8 cellular contexts compared by ENCODE assay signal in the genomic region with DNA sequence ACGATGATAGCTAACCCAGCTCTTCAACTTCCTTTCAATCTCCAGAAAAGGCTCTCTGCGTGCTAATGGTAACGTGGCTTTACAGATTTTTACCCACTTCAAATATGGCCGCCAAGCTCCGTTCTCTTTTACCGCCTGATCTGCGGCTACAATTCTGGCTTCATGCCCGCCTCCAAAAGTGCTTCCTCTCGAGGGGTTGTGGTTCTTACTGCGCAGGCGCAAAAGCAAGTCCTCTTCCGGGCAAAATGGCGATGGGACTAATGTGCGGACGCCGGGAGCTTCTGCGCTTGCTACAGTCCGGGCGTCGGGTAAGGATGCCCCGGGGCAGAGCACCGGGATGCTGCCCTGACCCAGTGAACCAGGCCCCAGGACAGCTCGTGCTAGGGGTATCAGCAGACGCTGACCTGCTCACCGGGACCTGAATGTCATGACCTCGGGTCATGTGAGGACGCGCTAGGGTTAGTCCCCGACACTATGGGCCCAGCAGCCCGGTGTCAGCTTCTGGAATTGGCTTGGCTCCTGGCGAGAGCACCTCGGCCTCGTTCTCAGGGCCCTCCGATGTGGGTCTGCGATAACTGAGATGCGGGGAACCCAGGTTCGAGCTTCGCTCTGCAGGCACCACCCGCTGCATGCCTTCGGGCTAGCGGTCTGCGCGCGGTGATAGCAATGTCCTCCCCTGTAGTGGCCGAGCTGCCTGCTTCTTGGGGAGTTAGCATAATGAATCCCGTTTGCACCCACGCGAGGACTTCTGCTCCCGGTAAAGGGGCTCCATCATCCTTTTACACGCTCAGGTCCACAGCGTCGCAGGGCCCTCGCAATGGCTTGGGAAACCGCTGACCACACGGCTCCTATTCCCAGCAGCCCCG. TPM values are rescaled to one million over a fixed set of nuclear protein-coding genes. Genes with fewer than 3 reads are reported as not detected.
DNase-seq lines count a peak whose midpoint lies in the region; ATAC-seq and TF ChIP-seq lines count a peak whose summit lies in the region.

A gene (plus strand): TSS at position 232 of the 866 bp plus-strand sequence. CDS start 14 bp downstream, at position 246.

- peak within 1 kb of the TSS; percentile 85 for H3K4me3 Mint-ChIP-seq in CD4-positive, alpha-beta T cell
- H3K4me3 Mint-ChIP-seq in effector memory CD8-positive, alpha-beta T cell: peak within 1 kb of the TSS; percentile 92 to 94

- peak; percentile 86 to 98 (median 94) for DNase-seq in CD4-positive, alpha-beta T cell
- peak; percentile 90 for DNase-seq in HT-29 (ENCODE audit: low spot score)
- DNase-seq in NOMO-1 (lab: John Stamatoyannopoulos, UW; ENCODE audit: unreplicated experiment in 2 of 2): peak; percentile 96
- DNase-seq in effector memory CD8-positive, alpha-beta T cell: peak; percentile 93 to 96 (median 94)
- peak; percentile 98 for DNase-seq in medulla oblongata (ENCODE audit: extremely low spot score)
- peak; percentile 95 for DNase-seq in stimulated activated CD8-positive, alpha-beta memory T cell treated with anti-CD3 and anti-CD28 coated beads, Interleukin-12 subunit alpha, Interleukin-12 subunit beta, amount 100 ng/mL, for 1 hour (ENCODE audit: low read depth)

- ATAC-seq in CD4-positive, alpha-beta T cell (ENCODE audit: poor library complexity): peak; percentile 94
- peak; percentile 78 for ATAC-seq in GM19463 (IDR thresholded peaks at IDR 0.05; ENCODE audit: unreplicated experiment)
- ATAC-seq in effector memory CD8-positive, alpha-beta T cell (replicated peaks): peak; percentile 95

- H3K27me3 ChIP-seq in CD4-positive, alpha-beta T cell (ENCODE audit: control insufficient read depth, insufficient read depth, low read length): no peaks in the 10 kb centered on the region

- H3K9me3 Mint-ChIP-seq in CD4-positive, alpha-beta T cell: peaks cover 7% of the 10 kb centered on the region
- no peaks in the 10 kb centered on the region for H3K9me3 Mint-ChIP-seq in effector memory CD8-positive, alpha-beta T cell

- POLR2A ChIA-PET in CD4-positive, alpha-beta T cell (lab: Charles Lee): interaction anchor here (0.6 to 2.3 kb wide), 40 partner anchors 8 to 1380 kb away, joined by 3 to 34 read pairs (median 5); a partner anchor contains a TSS
- POLR2A ChIA-PET in activated CD8-positive, alpha-beta memory T cell treated with anti-CD3 and anti-CD28 coated beads for 36 hours (lab: Charles Lee): interaction anchor here (0.6 to 1.9 kb wide), 11 partner anchors 29 to 1256 kb away, joined by 3 to 23 read pairs (median 3); a partner anchor contains a TSS

- H3K36me3 Mint-ChIP-seq in CD4-positive, alpha-beta T cell (ENCODE audit: low read depth): peaks cover 70% of the 10 kb centered on the region
- H3K36me3 Mint-ChIP-seq in effector memory CD8-positive, alpha-beta T cell (ENCODE audit: insufficient read depth): peaks cover 36% of the 10 kb centered on the region

- H3K27me3 Mint-ChIP-seq in CD4-positive, alpha-beta T cell: no peaks in the 10 kb centered on the region
- H3K27me3 Mint-ChIP-seq in effector memory CD8-positive, alpha-beta T cell: no peaks in the 10 kb centered on the region

- peak within 1 kb of the TSS; percentile 88 for H3K27ac Mint-ChIP-seq in CD4-positive, alpha-beta T cell
- H3K27ac Mint-ChIP-seq in effector memory CD8-positive, alpha-beta T cell: peak within 1 kb of the TSS; percentile 96 to 97

- intact Hi-C loops in CD4-positive, alpha-beta T cell (cut with DNase I, micrococcal nuclease): loop anchor here (1.0 to 10.0 kb wide), 9 partner anchors 53 to 1312 kb away; a partner anchor contains a TSS

- CTCF ChIA-PET in CD4-positive, alpha-beta T cell (lab: Charles Lee): interaction anchor here (1.0 to 3.9 kb wide), 7 partner anchors 56 to 915 kb away, joined by 3 to 24 read pairs (median 3); a partner anchor contains a TSS
- CTCF ChIA-PET in activated CD8-positive, alpha-beta memory T cell treated with anti-CD3 and anti-CD28 coated beads for 36 hours (lab: Charles Lee): interaction anchor here (0.6 to 1.1 kb wide), 5 partner anchors 86 to 206 kb away, joined by 3 to 5 read pairs (median 4); no protein-coding TSS in a partner anchor

- peaks cover 33% of the 10 kb centered on the region for H3K4me1 Mint-ChIP-seq in CD4-positive, alpha-beta T cell (ENCODE audit: low read depth)
- peaks cover 23 to 31% of the 10 kb centered on the region in 2 donors for H3K4me1 Mint-ChIP-seq in effector memory CD8-positive, alpha-beta T cell (ENCODE audit: low read depth in 2 of 2)

- peak within 1 kb of the TSS; percentile 80 for H3K27ac ChIP-seq in CD4-positive, alpha-beta T cell (ENCODE audit: low read depth, low read length)

- no peak for TF ChIP-seq CTCF in CD4-positive, alpha-beta T cell (IDR thresholded peaks at IDR 0.05)

- H3K9me3 ChIP-seq in CD4-positive, alpha-beta T cell (ENCODE audit: control insufficient read depth, low read length): peaks cover 7% of the 10 kb centered on the region

RNA-seq across cellular contexts. Expression of the gene that starts here (rescaled TPM):
- total RNA-seq in CD4-positive, alpha-beta T cell: 100 to 1,000 TPM; 176 to 177 TPM
- total RNA-seq in HT-29 (2014; rRNA removed; shearing (Covaris generic)): 73.5 and 80.9 TPM in 2 replicates
- 100 to 1,000 TPM; 122 to 123 TPM for total RNA-seq in activated CD8-positive, alpha-beta memory T cell treated with anti-CD3 and anti-CD28 coated beads for 36 hours

Comparison
In these comparisons a context has a peak if more than half of its experiments do, and no peak if none do; other contexts are left out.
1. Peak in every context shown above with its lines: DNase-seq, ATAC-seq and H3K27ac ChIP-seq.